15 cellular contexts compared by ENCODE assay signal in genomic region chr12:117073611-117074010, GRCh38. TPM values are rescaled to one million over a fixed set of nuclear protein-coding genes. Genes with fewer than 3 reads are reported as not detected.
DNase-seq lines count a peak whose midpoint lies in the region; ATAC-seq and TF ChIP-seq lines count a peak whose summit lies in the region.
"Had no signal": no experiment of that assay in that cellular context is flagged by ENCODE, and none has a peak within 500 bp of the region (broad histone marks: within the 10 kb centered on the region; RNA-seq: fewer than 3 reads in every experiment).

No MANE protein-coding gene starts in this region.

- no peak for TF ChIP-seq CTCF in heart left ventricle (IDR thresholded peaks at IDR 0.05)
- no peak for TF ChIP-seq CTCF in right atrium auricular region (IDR thresholded peaks at IDR 0.05)
- no peak for TF ChIP-seq CTCF in CD14-positive monocyte (IDR thresholded peaks at IDR 0.05)
- no peak for TF ChIP-seq CTCF in nephron progenitor cell (IDR thresholded peaks at IDR 0.05)
- no peak for TF ChIP-seq CTCF in RWPE1 (conservative IDR thresholded peaks at IDR 0.05; ENCODE audit: low read depth)

- H3K14ac ChIP-seq in mesenchymal stem cell (ENCODE audit: low read length in 2 of 2) = no peak overlapping the region

- peak overlapping the region in 8 of 12 donors; percentile 3 to 66 (median 37) for H3K27ac ChIP-seq in heart left ventricle
- H3K27ac ChIP-seq in right atrium auricular region = no peak overlapping the region
- no peak overlapping the region for H3K27ac ChIP-seq in mesenchymal stem cell (ENCODE audit: low read length, poor library complexity, severe bottlenecking)
- H3K27ac ChIP-seq in RWPE1 = no peak overlapping the region
- H3K27ac ChIP-seq: C4-2B, GM23248 had no signal

- H3K23ac ChIP-seq in mesenchymal stem cell (ENCODE audit: low read length in 2 of 2) = no peak overlapping the region

- no peaks in the 10 kb centered on the region for H3K79me1 ChIP-seq in mesenchymal stem cell (replicated peaks; ENCODE audit: low read length, poor library complexity, severe bottlenecking)

- H2BK5ac ChIP-seq in mesenchymal stem cell (ENCODE audit: low read depth, low read length, poor library complexity, severe bottlenecking) = no peak overlapping the region

- peaks cover 0 to 2% (median 0%) of the 10 kb centered on the region in 3 donors for H3K27me3 Mint-ChIP-seq in CD14-positive monocyte (ENCODE audit: low read depth in 3 of 3)
- no peaks in the 10 kb centered on the region for H3K27me3 Mint-ChIP-seq in nephron progenitor cell (ENCODE audit: low read depth, poor library complexity)

- WGBS in heart left ventricle, 4 donors = 73 to 80% (median 78%) methylated on average over 5 of the region's 5 CpGs
- 58% methylated on average over 2 of the region's 5 CpGs for WGBS in mesenchymal stem cell

- H4K91ac ChIP-seq in mesenchymal stem cell (ENCODE audit: low read length) = no peak overlapping the region

- H3K4me3 ChIP-seq in heart left ventricle = no peak overlapping the region
- H3K4me3 ChIP-seq in right atrium auricular region = no peak overlapping the region
- no peak overlapping the region for H3K4me3 ChIP-seq in mesenchymal stem cell (ENCODE audit: insufficient read depth in 1 of 2, low read depth in 1 of 2, low read length in 2 of 2)
- H3K4me3 ChIP-seq: GM23248 had no signal

- H3K36me3 ChIP-seq in heart left ventricle (peaks cover 0 to 17% (median 0%) of the 10 kb centered on the region in 9 donors), right atrium auricular region (no peaks in the 10 kb centered on the region), mesenchymal stem cell (ENCODE audit: control insufficient read depth in 1 of 2, insufficient read depth in 2 of 2, low read depth in 1 of 2, low read length in 2 of 2) (no peaks in the 10 kb centered on the region)

- no peak overlapping the region for H3K18ac ChIP-seq in mesenchymal stem cell (ENCODE audit: low read depth in 1 of 2, low read length in 2 of 2)

- H3K9me3 ChIP-seq in heart left ventricle (no peaks in the 10 kb centered on the region), right atrium auricular region (no peaks in the 10 kb centered on the region), mesenchymal stem cell (ENCODE audit: control insufficient read depth, low read length) (no peaks in the 10 kb centered on the region)

- H3K36me3 Mint-ChIP-seq in CD14-positive monocyte (peaks cover 16 to 48% of the 10 kb centered on the region in 2 donors), nephron progenitor cell (ENCODE audit: low read depth) (no peaks in the 10 kb centered on the region)
- H3K36me3 Mint-ChIP-seq: CD8-positive, alpha-beta T cell had no signal

- intact Hi-C loops in heart left ventricle (cut with DNase I) (no loop called here), CD14-positive monocyte (cut with micrococcal nuclease) (no loop called here)

- H3K9me3 Mint-ChIP-seq in CD14-positive monocyte (peaks cover 0 to 2% (median 0%) of the 10 kb centered on the region in 7 donors), nephron progenitor cell (no peaks in the 10 kb centered on the region)
- H3K9me3 Mint-ChIP-seq: CD8-positive, alpha-beta T cell had no signal

- H3K4me1 ChIP-seq in heart left ventricle (peaks cover 0 to 58% (median 24%) of the 10 kb centered on the region in 12 donors), right atrium auricular region (peaks cover 0 to 26% of the 10 kb centered on the region in 2 donors), mesenchymal stem cell (ENCODE audit: control insufficient read depth, insufficient read depth, low read depth, low read length) (no peaks in the 10 kb centered on the region)

- no peak overlapping the region for H3K4me3 Mint-ChIP-seq in CD14-positive monocyte
- no peak overlapping the region for H3K4me3 Mint-ChIP-seq in nephron progenitor cell
- H3K4me3 Mint-ChIP-seq: CD8-positive, alpha-beta T cell had no signal

- no peak overlapping the region for H2BK12ac ChIP-seq in mesenchymal stem cell (ENCODE audit: low read length in 2 of 2)

- POLR2A ChIA-PET in RWPE1 (lab: Yijun Ruan, JAX; ENCODE audit: low non-redundant PET) = no interaction called here

- no peak overlapping the region for H3K9ac ChIP-seq in mesenchymal stem cell (ENCODE audit: low read length)
- H3K9ac ChIP-seq: GM23248 had no signal

- H3K4ac ChIP-seq in mesenchymal stem cell (ENCODE audit: low read depth in 1 of 2, low read length in 2 of 2) = no peak overlapping the region

- no peaks in the 10 kb centered on the region for H3K27me3 ChIP-seq in heart left ventricle
- H3K27me3 ChIP-seq in right atrium auricular region = no peaks in the 10 kb centered on the region
- H3K27me3 ChIP-seq in mesenchymal stem cell (ENCODE audit: control insufficient read depth in 1 of 2, insufficient read depth in 1 of 2, low read length in 2 of 2) = peaks cover 4 to 46% of the 10 kb centered on the region in 2 experiments

- no peak overlapping the region for H2BK120ac ChIP-seq in mesenchymal stem cell (ENCODE audit: low read depth, low read length)

- no peak overlapping the region for H2AK5ac ChIP-seq in mesenchymal stem cell (ENCODE audit: low read length, severe bottlenecking)

- TF ChIP-seq POLR2A in heart left ventricle (IDR thresholded peaks at IDR 0.05) = no peak

- H3K4me2 ChIP-seq in mesenchymal stem cell (ENCODE audit: low read length, poor library complexity, severe bottlenecking) = no peak overlapping the region

- H3K27ac Mint-ChIP-seq in CD14-positive monocyte (peak overlapping the region in 2 of 7 donors; percentile 48 to 63), nephron progenitor cell (peak overlapping the region; percentile 81)
- H3K27ac Mint-ChIP-seq: CD8-positive, alpha-beta T cell had no signal

- ATAC-seq in heart left ventricle (peak in 1 of 4 donors; percentile 14), HG03354 (IDR thresholded peaks at IDR 0.05; ENCODE audit: poor library complexity, severe bottlenecking, unreplicated experiment) (no peak)
- ATAC-seq: CD8-positive, alpha-beta T cell had no signal

- no peak overlapping the region for H2BK15ac ChIP-seq in mesenchymal stem cell (ENCODE audit: low read depth, poor library complexity, severe bottlenecking)

- H3K4me1 Mint-ChIP-seq in CD14-positive monocyte = peaks cover 50% of the 10 kb centered on the region
- H3K4me1 Mint-ChIP-seq in nephron progenitor cell = peaks cover 25% of the 10 kb centered on the region

- no peak overlapping the region for H4K8ac ChIP-seq in mesenchymal stem cell (ENCODE audit: low read length)

- DNase-seq in heart left ventricle (peak in 1 of 5 donors; percentile 35), right atrium auricular region (ENCODE audit: low spot score) (no peak), CD14-positive monocyte (ENCODE audit: low spot score) (peak; percentile 18), nephron progenitor cell (no peak), mesenchymal stem cell (no peak), RWPE1 (ENCODE audit: low spot score) (no peak)
- DNase-seq: ACHN; CD8-positive, alpha-beta T cell; COR-L47; DMS153; DMS79 treated with DMSO at 0.1 percent for 48 hours; EL; GM23248 had no signal

- CTCF ChIA-PET in RWPE1 (lab: Yijun Ruan, JAX) = interaction anchor here (0.6 kb wide), 1 partner anchor 51 kb away, joined by 3 read pairs; no protein-coding TSS in a partner anchor

- H2AFZ ChIP-seq in mesenchymal stem cell (ENCODE audit: low read depth, low read length) = no peak overlapping the region
- H2AFZ ChIP-seq: GM23248 had no signal

RNA-seq across cellular contexts. Expression of gene TESC, which starts 25.6 kb away (rescaled TPM):
- total RNA-seq in heart left ventricle (10 to 100 TPM; 25.2 to 94.1 (median 72.2) TPM), right atrium auricular region (10 to 100 TPM; 31.2 to 36.2 TPM)
- polyA plus RNA-seq in heart left ventricle (10 to 100 TPM; 40.5 to 88.8 TPM), CD14-positive monocyte (100 to 1,000 TPM; 105 to 138 TPM)
- 0.19 TPM for polyA plus RNA-seq in mesenchymal stem cell (2013, experiment 1 of 2)
- polyA plus RNA-seq in mesenchymal stem cell (2013, experiment 2 of 2) = 0.26 TPM
- total RNA-seq: GM23248 had no signal

Comparison
In these comparisons a context has a peak if more than half of its experiments do, and no peak if none do; other contexts are left out.
1. H3K27ac ChIP-seq: peak in heart left ventricle (8 of 12); none in right atrium auricular region (0 of 2), mesenchymal stem cell (single experiment) and RWPE1 (single experiment).